ENCODE assay signal across 1 cellular context in genomic region chr18:21636769-21637168, GRCh38.
TF ChIP-seq lines count a peak whose summit lies in the region.

No MANE protein-coding gene starts in this region.

TF ChIP-seq in GM23338, 12 proteins besides CTCF, POLR2A, EP300 and RAD21 (continued from another document):
- no peak for TF ChIP-seq JUNB (IDR thresholded peaks at IDR 0.05; ENCODE audit: unreplicated experiment)
- no peak for TF ChIP-seq EZH2 (IDR thresholded peaks at IDR 0.05; ENCODE audit: low read depth, unreplicated experiment)
- TF ChIP-seq ZNF114 (CRISPR knock-in tag; IDR thresholded peaks at IDR 0.05), result no peak
- no peak for TF ChIP-seq POLR2AphosphoS5 (IDR thresholded peaks at IDR 0.05; ENCODE audit: low read depth)
- no peak for TF ChIP-seq ZNF331 (CRISPR knock-in tag; IDR thresholded peaks at IDR 0.05; ENCODE audit: low read depth)
- TF ChIP-seq NANOG (IDR thresholded peaks at IDR 0.05; ENCODE audit: borderline replicate concordance), result no peak
